ENCODE assay signal across 8 cellular contexts in the genomic region with DNA sequence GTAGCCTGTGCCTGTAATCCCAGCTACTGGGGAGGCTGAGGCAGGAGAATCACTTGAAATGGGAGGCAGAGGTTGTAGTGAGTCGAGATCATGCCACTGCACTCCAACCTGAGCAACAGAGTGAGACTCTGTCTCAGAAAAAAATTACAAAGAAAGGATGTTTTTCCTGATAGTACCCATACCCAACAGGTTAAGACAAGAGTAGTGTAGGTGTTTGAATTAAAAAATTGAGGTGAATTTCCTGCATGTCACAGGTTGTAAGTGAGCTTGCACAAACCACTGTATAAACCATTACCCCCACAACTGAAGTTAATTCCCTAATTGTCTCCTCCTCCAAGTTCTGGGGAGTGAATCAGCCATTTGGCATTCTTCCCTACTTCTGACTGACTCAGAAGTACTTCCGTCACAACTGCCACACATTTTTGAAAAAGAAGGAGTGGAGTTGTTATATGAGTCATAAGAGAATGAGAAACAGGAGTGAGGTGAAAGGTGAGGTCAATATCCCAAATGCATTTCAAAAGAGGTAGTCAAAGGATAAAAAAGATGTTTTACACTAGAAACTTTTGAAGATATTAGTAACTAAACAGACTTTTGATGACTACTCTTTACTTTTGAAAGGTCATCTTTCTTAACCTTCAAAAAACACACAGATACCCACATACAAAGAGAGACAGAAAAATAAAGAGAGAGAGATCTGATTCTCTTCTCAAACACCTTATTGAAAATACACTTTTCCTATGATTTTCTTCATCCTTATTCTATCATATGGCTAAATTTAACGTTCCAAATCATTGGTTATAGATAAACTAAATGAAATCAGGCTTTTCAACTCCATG.
DNase-seq lines count a peak whose midpoint lies in the region; ATAC-seq and TF ChIP-seq lines count a peak whose summit lies in the region.

No MANE protein-coding gene starts in this region.

- H3K9me3 Mint-ChIP-seq in glutamatergic neuron (ENCODE audit: unreplicated experiment) = peaks cover 1% of the 10 kb centered on the region

- no peak overlapping the region for H3K4me3 Mint-ChIP-seq in glutamatergic neuron (ENCODE audit: unreplicated experiment)

- no peaks in the 10 kb centered on the region for H3K27me3 Mint-ChIP-seq in glutamatergic neuron (ENCODE audit: unreplicated experiment)

- peak; percentile 66 for ATAC-seq in HG03432 (IDR thresholded peaks at IDR 0.05; ENCODE audit: unreplicated experiment)
- no peak for ATAC-seq in HG02884 (IDR thresholded peaks at IDR 0.05; ENCODE audit: unreplicated experiment)

- no peaks in the 10 kb centered on the region for H3K36me3 Mint-ChIP-seq in glutamatergic neuron (ENCODE audit: unreplicated experiment)

- no peaks in the 10 kb centered on the region for H3K4me1 Mint-ChIP-seq in glutamatergic neuron (ENCODE audit: low read depth, unreplicated experiment)

- no peak for TF ChIP-seq CTCF in glutamatergic neuron (IDR thresholded peaks at IDR 0.05; ENCODE audit: partially characterized antibody, unreplicated experiment)

- no peak overlapping the region for H3K27ac Mint-ChIP-seq in glutamatergic neuron (ENCODE audit: unreplicated experiment)

- DNase-seq in SW 1271 (lab: John Stamatoyannopoulos, UW) = peak; percentile 70 to 91
- DNase-seq in foreskin melanocyte = peak; percentile 81
- peak; percentile 88 for DNase-seq in smooth muscle cell of the brain vasculature (ENCODE audit: low read depth, low spot score)
- no peak for DNase-seq in activated CD4-positive, alpha-beta T cell treated with anti-CD3 and anti-CD28 coated beads, Interleukin-2, amount 50 U/mL, for 48 hours
- no peak for DNase-seq in glutamatergic neuron
- no peak for DNase-seq in GM19238 (ENCODE audit: insufficient read length, low spot score)

Comparison
In these comparisons a context has a peak if more than half of its experiments do, and no peak if none do; other contexts are left out.
1. DNase-seq: peak in SW 1271 (2 of 2), foreskin melanocyte (single experiment) and smooth muscle cell of the brain vasculature (single experiment); none in activated CD4-positive, alpha-beta T cell treated with anti-CD3 and anti-CD28 coated beads, Interleukin-2, amount 50 U/mL, for 48 hours (0 of 2), glutamatergic neuron (single experiment) and GM19238 (single experiment).